In the genomic region with DNA sequence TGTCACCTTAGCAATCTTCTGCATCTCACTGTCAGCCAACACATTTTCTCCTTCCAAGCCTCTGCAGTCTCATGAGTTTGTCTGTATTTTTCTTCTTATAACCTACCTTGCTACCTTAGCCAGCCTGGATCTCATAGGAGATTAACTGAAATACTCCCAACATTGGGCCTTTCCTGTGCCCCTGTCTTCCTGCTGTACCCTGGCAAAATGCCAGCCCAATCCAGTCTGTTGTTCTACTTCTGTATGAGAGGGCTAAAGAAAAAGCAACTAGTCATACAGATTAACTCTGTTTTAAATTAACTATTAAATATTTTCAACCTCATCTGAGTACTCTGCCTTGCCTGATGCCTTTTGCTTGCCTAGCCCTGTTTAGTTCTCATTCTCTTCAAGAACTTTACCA, we compare ENCODE assay signal across 28 cellular contexts. TPM values are rescaled to one million over a fixed set of nuclear protein-coding genes. Genes with fewer than 3 reads are reported as not detected.
DNase-seq lines count a peak whose midpoint lies in the region; ATAC-seq lines count a peak whose summit lies in the region.
"Had no signal": no experiment of that assay in that cellular context is flagged by ENCODE, and none has a peak within 500 bp of the region (broad histone marks: within the 10 kb centered on the region; RNA-seq: fewer than 3 reads in every experiment).

No MANE protein-coding gene starts in this region.

- no peaks in the 10 kb centered on the region for H3K9me3 ChIP-seq in CD4-positive, CD25-positive, alpha-beta regulatory T cell (ENCODE audit: control insufficient read depth in 2 of 2, low read length in 2 of 2)
- H3K9me3 ChIP-seq: A549, prostate gland, SJSA1, thoracic aorta, vagina had no signal

- H3K9me3 Mint-ChIP-seq in CD4-positive, CD25-positive, alpha-beta regulatory T cell = no peaks in the 10 kb centered on the region
- H3K9me3 Mint-ChIP-seq: activated naive CD8-positive, alpha-beta T cell treated with anti-CD3 and anti-CD28 coated beads for 36 hours; dendritic cell treated with granulocyte-macrophage colony-stimulating factor and Interleukin-4, amounts not matched to agents 40 ng/mL and 50 ng/mL, for 4 days; mesothelial cell of epicardium; naive thymus-derived CD4-positive, alpha-beta T cell had no signal

- no peak overlapping the region for H3K4me3 ChIP-seq in CD4-positive, CD25-positive, alpha-beta regulatory T cell (ENCODE audit: low read depth, low read length)
- H3K4me3 ChIP-seq: A549, cardiac muscle cell, prostate gland, SJSA1, thoracic aorta, vagina had no signal

- peak overlapping the region in 2 of 3 donors; percentile 25 to 71 for H3K27ac Mint-ChIP-seq in CD4-positive, CD25-positive, alpha-beta regulatory T cell
- H3K27ac Mint-ChIP-seq: activated CD8-positive, alpha-beta memory T cell treated with anti-CD3 and anti-CD28 coated beads, Interleukin-2, amount 10 ng/mL, durations not matched to agents 7 days and 5 days; activated naive CD8-positive, alpha-beta T cell treated with anti-CD3 and anti-CD28 coated beads for 36 hours; B cell; dendritic cell treated with granulocyte-macrophage colony-stimulating factor and Interleukin-4, amounts not matched to agents 40 ng/mL and 50 ng/mL, for 4 days had no signal

- no peaks in the 10 kb centered on the region for H3K27me3 Mint-ChIP-seq in CD4-positive, CD25-positive, alpha-beta regulatory T cell
- H3K27me3 Mint-ChIP-seq: activated CD8-positive, alpha-beta memory T cell treated with anti-CD3 and anti-CD28 coated beads, Interleukin-2, amount 10 ng/mL, durations not matched to agents 7 days and 5 days; activated naive CD8-positive, alpha-beta T cell treated with anti-CD3 and anti-CD28 coated beads for 36 hours; B cell; dendritic cell treated with granulocyte-macrophage colony-stimulating factor and Interleukin-4, amounts not matched to agents 40 ng/mL and 50 ng/mL, for 4 days; naive thymus-derived CD4-positive, alpha-beta T cell had no signal

- H3K4me1 ChIP-seq in CD4-positive, CD25-positive, alpha-beta regulatory T cell (ENCODE audit: control insufficient read depth, insufficient read depth, low read length, poor library complexity, severe bottlenecking) = no peaks in the 10 kb centered on the region
- H3K4me1 ChIP-seq: A549, prostate gland, SJSA1, vagina had no signal

- ATAC-seq in CD4-positive, CD25-positive, alpha-beta regulatory T cell (ENCODE audit: low read depth in 2 of 2) = no peak
- ATAC-seq: A549; activated CD8-positive, alpha-beta memory T cell treated with anti-CD3 and anti-CD28 coated beads, Interleukin-2, amount 10 ng/mL, durations not matched to agents 7 days and 5 days; naive thymus-derived CD4-positive, alpha-beta T cell had no signal

- H3K4me3 Mint-ChIP-seq in CD4-positive, CD25-positive, alpha-beta regulatory T cell = no peak overlapping the region
- H3K4me3 Mint-ChIP-seq: activated CD8-positive, alpha-beta memory T cell treated with anti-CD3 and anti-CD28 coated beads, Interleukin-2, amount 10 ng/mL, durations not matched to agents 7 days and 5 days; activated naive CD8-positive, alpha-beta T cell treated with anti-CD3 and anti-CD28 coated beads for 36 hours; B cell; dendritic cell treated with granulocyte-macrophage colony-stimulating factor and Interleukin-4, amounts not matched to agents 40 ng/mL and 50 ng/mL, for 4 days; mesothelial cell of epicardium; naive thymus-derived CD4-positive, alpha-beta T cell had no signal

- peaks cover 11 to 42% (median 14%) of the 10 kb centered on the region in 4 donors for H3K4me1 Mint-ChIP-seq in CD4-positive, CD25-positive, alpha-beta regulatory T cell
- H3K4me1 Mint-ChIP-seq: mesothelial cell of epicardium had no signal

- no peak overlapping the region for H3K27ac ChIP-seq in CD4-positive, CD25-positive, alpha-beta regulatory T cell (ENCODE audit: insufficient read depth, low read length, poor library complexity, severe bottlenecking)
- H3K27ac ChIP-seq: A549, cardiac muscle cell, HL-60, prostate gland, SJSA1, thoracic aorta, vagina had no signal

- no peaks in the 10 kb centered on the region for H3K27me3 ChIP-seq in CD4-positive, CD25-positive, alpha-beta regulatory T cell (ENCODE audit: control insufficient read depth, insufficient read depth, low read length)
- H3K27me3 ChIP-seq: cardiac muscle cell, SJSA1, vagina had no signal

- H3K36me3 ChIP-seq in CD4-positive, CD25-positive, alpha-beta regulatory T cell (ENCODE audit: control insufficient read depth, insufficient read depth, low read length) = peaks cover 80% of the 10 kb centered on the region
- H3K36me3 ChIP-seq: prostate gland had no signal

- DNase-seq in NCI-H345 treated with DMSO at 0.1 percent for 48 hours (lab: John Stamatoyannopoulos, UW; ENCODE audit: unreplicated experiment) = peak; percentile 1
- no peak for DNase-seq in NCI-H345 (lab: John Stamatoyannopoulos, UW)
- DNase-seq in CD4-positive, CD25-positive, alpha-beta regulatory T cell = no peak
- DNase-seq in RPMI8226 = peak; percentile 19
- DNase-seq in kidney tubule cell (ENCODE audit: low spot score) = peak; percentile 43
- DNase-seq in NCI-H187 treated with DMSO at 0.1 percent for 48 hours (lab: John Stamatoyannopoulos, UW) = no peak
- DNase-seq in NCI-H1694 (lab: John Stamatoyannopoulos, UW) = no peak
- no peak for DNase-seq in stimulated activated CD4-positive, alpha-beta T cell treated with anti-CD3 and anti-CD28 coated beads, Interleukin-15, amount 100 ng/mL, for 24 hours
- DNase-seq: activated CD4-positive, CD25-positive, alpha-beta regulatory T cell; activated CD8-positive, alpha-beta memory T cell treated with anti-CD3 and anti-CD28 coated beads, Interleukin-2, amount 10 ng/mL, durations not matched to agents 7 days and 5 days; activated naive CD8-positive, alpha-beta T cell treated with anti-CD3 and anti-CD28 coated beads for 36 hours; aorta; DMS79; hippocampal formation; naive thymus-derived CD4-positive, alpha-beta T cell; NCI-H2081; NCI-H510A treated with DMSO at 0.1 percent for 48 hours; stimulated activated naive CD4-positive, alpha-beta T cell treated with Interleukin-2 at 50 U/mL for 16 hours had no signal

- H3K36me3 Mint-ChIP-seq in CD4-positive, CD25-positive, alpha-beta regulatory T cell = peaks cover 57% of the 10 kb centered on the region

RNA-seq across cellular contexts. Expression of a gene that starts 18.4 kb away (rescaled TPM):
- 51.1 TPM for total RNA-seq in CD4-positive, CD25-positive, alpha-beta regulatory T cell
- polyA plus RNA-seq in CD4-positive, CD25-positive, alpha-beta regulatory T cell = 10 to 100 TPM; 42.8 to 71.4 (median 53.5) TPM

Comparison
In these comparisons a context has a peak if more than half of its experiments do, and no peak if none do; other contexts are left out.
1. DNase-seq: peak in NCI-H345 treated with DMSO at 0.1 percent for 48 hours (single experiment), RPMI8226 (single experiment) and kidney tubule cell (single experiment); none in NCI-H345 (single experiment), CD4-positive, CD25-positive, alpha-beta regulatory T cell (0 of 3), NCI-H187 treated with DMSO at 0.1 percent for 48 hours (single experiment), NCI-H1694 (single experiment) and stimulated activated CD4-positive, alpha-beta T cell treated with anti-CD3 and anti-CD28 coated beads, Interleukin-15, amount 100 ng/mL, for 24 hours (single experiment).